In the genomic region with DNA sequence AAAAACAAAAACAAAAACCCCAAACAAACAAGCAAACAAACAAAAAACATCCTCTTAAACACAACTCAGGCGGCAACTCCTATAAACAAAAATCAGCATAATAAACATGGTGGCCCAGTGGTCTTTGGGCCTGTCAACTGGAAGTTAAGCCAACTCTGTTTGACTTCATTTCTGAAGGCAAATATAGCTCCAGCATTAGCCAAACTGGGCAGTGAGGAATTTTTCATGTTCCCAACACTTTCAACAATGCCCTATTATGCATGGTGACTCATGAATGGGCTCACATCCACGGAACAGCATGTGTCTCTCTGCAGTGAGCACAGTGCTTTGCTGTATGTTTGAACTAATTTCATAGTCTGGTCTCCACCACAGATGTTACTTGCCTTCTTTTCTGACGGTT, we compare ENCODE assay signal across 8 cellular contexts.
A peak's percentile ranks its signal among the peaks of the same experiment; 100 is the strongest.
DNase-seq lines count a peak whose midpoint lies in the region; ATAC-seq and TF ChIP-seq lines count a peak whose summit lies in the region.

No MANE protein-coding gene starts in this region.

- no peak for TF ChIP-seq POLR2A in lower leg skin (IDR thresholded peaks at IDR 0.05)
- peak in 1 of 2 donors; percentile 37 for TF ChIP-seq POLR2A in thyroid gland (IDR thresholded peaks at IDR 0.05)

- H3K36me3 Mint-ChIP-seq in activated CD4-positive, alpha-beta T cell treated with anti-CD3 and anti-CD28 coated beads for 36 hours (ENCODE audit: low read depth) = no peaks in the 10 kb centered on the region

- TF ChIP-seq CTCF in lower leg skin (IDR thresholded peaks at IDR 0.05) = no peak
- no peak for TF ChIP-seq CTCF in thyroid gland (IDR thresholded peaks at IDR 0.05)

- no peaks in the 10 kb centered on the region for H3K9me3 Mint-ChIP-seq in activated CD4-positive, alpha-beta T cell treated with anti-CD3 and anti-CD28 coated beads for 36 hours (ENCODE audit: low read depth)

- no peaks in the 10 kb centered on the region for H3K36me3 ChIP-seq in thyroid gland

- peak overlapping the region; percentile 99 for H3K27ac ChIP-seq in cingulate gyrus (ENCODE audit: low read depth, low read length)
- H3K27ac ChIP-seq in thyroid gland = peak overlapping the region; percentile 40 to 90 (median 69)

- peak; percentile 100 for DNase-seq in LHCN-M2 (ENCODE audit: low read depth)
- peak; percentile 85 to 89 for DNase-seq in lower leg skin (ENCODE audit: low spot score in 2 of 2)
- peak; percentile 72 to 78 for DNase-seq in thyroid gland
- no peak for DNase-seq in activated naive CD4-positive, alpha-beta T cell (lab: John Stamatoyannopoulos, UW)
- no peak for DNase-seq in activated CD4-positive, alpha-beta T cell treated with anti-CD3 and anti-CD28 coated beads for 36 hours
- no peak for DNase-seq in activated T-cell treated with anti-CD3 and anti-CD28 coated beads, Interleukin-2, amount 50 U/mL, for 1 hour

- no peaks in the 10 kb centered on the region for H3K4me1 Mint-ChIP-seq in activated CD4-positive, alpha-beta T cell treated with anti-CD3 and anti-CD28 coated beads for 36 hours

- ATAC-seq in activated CD4-positive, alpha-beta T cell treated with anti-CD3 and anti-CD28 coated beads for 36 hours = no peak
- ATAC-seq in HG02840 (IDR thresholded peaks at IDR 0.05; ENCODE audit: low FRiP score, unreplicated experiment) = no peak

- H3K27ac Mint-ChIP-seq in activated CD4-positive, alpha-beta T cell treated with anti-CD3 and anti-CD28 coated beads for 36 hours = no peak overlapping the region

- intact Hi-C loops in lower leg skin (cut with DNase I; ENCODE audit: low total_unique reads) (no loop called here), thyroid gland (cut with DNase I) (no loop called here)
- intact Hi-C loops in activated CD4-positive, alpha-beta T cell treated with anti-CD3 and anti-CD28 coated beads for 36 hours (cut with DNase I, micrococcal nuclease) = no loop called here

- H3K27me3 Mint-ChIP-seq in activated CD4-positive, alpha-beta T cell treated with anti-CD3 and anti-CD28 coated beads for 36 hours = peaks cover 4% of the 10 kb centered on the region

- no peak overlapping the region for H3K4me3 ChIP-seq in lower leg skin (ENCODE audit: low read depth, poor library complexity, severe bottlenecking)
- no peak overlapping the region for H3K4me3 ChIP-seq in thyroid gland (replicated peaks in 1 of 3)

- POLR2A ChIA-PET in activated CD4-positive, alpha-beta T cell treated with anti-CD3 and anti-CD28 coated beads for 36 hours (lab: Charles Lee) = no interaction called here

- H3K9me3 ChIP-seq in thyroid gland = no peaks in the 10 kb centered on the region

- H3K4me3 Mint-ChIP-seq in activated CD4-positive, alpha-beta T cell treated with anti-CD3 and anti-CD28 coated beads for 36 hours = no peak overlapping the region

- CTCF ChIA-PET in activated CD4-positive, alpha-beta T cell treated with anti-CD3 and anti-CD28 coated beads for 36 hours (lab: Charles Lee) = no interaction called here

- peaks cover 18 to 21% of the 10 kb centered on the region in 2 donors for H3K4me1 ChIP-seq in thyroid gland

- no peaks in the 10 kb centered on the region for H3K27me3 ChIP-seq in thyroid gland

- 30 to 43% methylated on average over 3 of the region's 3 CpGs for WGBS in lower leg skin, 2 donors
- 43 to 53% methylated on average over 3 of the region's 3 CpGs for WGBS in thyroid gland, 2 donors

Comparison
In these comparisons a context has a peak if more than half of its experiments do, and no peak if none do; other contexts are left out.
1. DNase-seq: peak in LHCN-M2 (single experiment), lower leg skin (2 of 2) and thyroid gland (2 of 2); none in activated naive CD4-positive, alpha-beta T cell (0 of 4), activated CD4-positive, alpha-beta T cell treated with anti-CD3 and anti-CD28 coated beads for 36 hours (single experiment) and activated T-cell treated with anti-CD3 and anti-CD28 coated beads, Interleukin-2, amount 50 U/mL, for 1 hour (single experiment).